ENCODE assay signal across 1 cellular context in genomic region chr5:45335978-45336377, GRCh38.
TF ChIP-seq lines count a peak whose summit lies in the region.

No MANE protein-coding gene starts in this region.

TF ChIP-seq in GM23338, 12 proteins besides CTCF, POLR2A, EP300 and RAD21 (continued from another document):
- no peak for TF ChIP-seq ZNF462 (CRISPR knock-in tag; IDR thresholded peaks at IDR 0.05)
- TF ChIP-seq CREB1 (CRISPR knock-in tag; IDR thresholded peaks at IDR 0.05; ENCODE audit: low read depth) = no peak
- no peak for TF ChIP-seq NANOG (IDR thresholded peaks at IDR 0.05; ENCODE audit: borderline replicate concordance)
